In genomic region chr7:119929891-119930290, GRCh38 we compare ENCODE assay signal across 35 cellular contexts.
"Had no signal": no experiment of that assay in that cellular context is flagged by ENCODE, and none has a peak within 500 bp of the region (broad histone marks: within the 10 kb centered on the region; RNA-seq: fewer than 3 reads in every experiment).

No MANE protein-coding gene starts in this region.

- ATAC-seq: activated CD8-positive, alpha-beta memory T cell treated with anti-CD3 and anti-CD28 coated beads, Interleukin-2, amount 10 ng/mL, durations not matched to agents 7 days and 5 days; activated naive CD8-positive, alpha-beta T cell treated with anti-CD3 and anti-CD28 coated beads, Interleukin-2, amount 50 U/mL, for 24 hours; PC-3; SK-N-SH treated with all-trans-retinoic acid at 6 μM for 48 hours; T-cell; T-helper 17 cell had no signal

- H3K27ac ChIP-seq: ascending aorta, breast epithelium, Peyer's patch, VCaP had no signal

- DNase-seq: activated B cell treated with CpG ODN at 0.5 μM for 24 hours; activated CD4-positive, alpha-beta memory T cell treated with anti-CD3 and anti-CD28 coated beads, Interleukin-2, amount 10 ng/mL, durations not matched to agents 7 days and 5 days; activated CD4-positive, alpha-beta T cell treated with anti-CD3 and anti-CD28 coated beads for 4 hours; activated CD4-positive, CD25-positive, alpha-beta regulatory T cell treated with anti-CD3 and anti-CD28 coated beads, Interleukin-2, amount 50 U/mL, for 72 hours; activated CD8-positive, alpha-beta memory T cell treated with anti-CD3 and anti-CD28 coated beads for 24 hours; activated CD8-positive, alpha-beta memory T cell treated with anti-CD3 and anti-CD28 coated beads, Interleukin-2, amount 10 ng/mL, durations not matched to agents 7 days and 5 days; activated CD8-positive, alpha-beta memory T cell treated with anti-CD3 and anti-CD28 coated beads, Interleukin-2, amount 50 U/mL, for 48 hours; activated effector memory CD4-positive, alpha-beta T cell treated with Interleukin-2 at 50 U/mL for 16 hours; activated naive CD4-positive, alpha-beta T cell treated with anti-CD3 and anti-CD28 coated beads, Interleukin-2, amount 10 ng/mL, durations not matched to agents 7 days and 5 days; activated naive CD8-positive, alpha-beta T cell treated with anti-CD3 and anti-CD28 coated beads, Interleukin-2, amount 50 U/mL, for 24 hours; activated T-cell treated with anti-CD3 and anti-CD28 coated beads, Interleukin-2, amount 50 U/mL, for 48 hours; amygdala; Kasumi-1; KG1; MG63; NCI-H1048; NCI-H1105 treated with DMSO at 0.1 percent for 48 hours; NCI-H1436; NCI-H1694; NCI-H1930; NCI-H2081 treated with DMSO at 0.1 percent for 48 hours; NCI-H345; NCI-H524 treated with DMSO at 0.1 percent for 48 hours; NK-92 treated with Interleukin-12 subunit alpha and Interleukin-12 subunit beta, amount 100 ng/mL, for 24 hours; PC-3; Peyer's patch; RPMI8226; SHP77 treated with DMSO at 0.1 percent for 48 hours; T-cell; T-helper 17 cell; T-helper 9 cell had no signal

- H3K36me3 ChIP-seq: ascending aorta, breast epithelium, MG63, Peyer's patch had no signal

- H3K4me3 ChIP-seq: ascending aorta, breast epithelium, MG63, Peyer's patch had no signal

- H3K27me3 ChIP-seq: ascending aorta, breast epithelium, MG63, Peyer's patch had no signal

- H3K4me1 ChIP-seq: ascending aorta, breast epithelium, Peyer's patch had no signal

- H3K9me3 ChIP-seq: ascending aorta, breast epithelium, MG63, Peyer's patch had no signal
